In the genomic region with DNA sequence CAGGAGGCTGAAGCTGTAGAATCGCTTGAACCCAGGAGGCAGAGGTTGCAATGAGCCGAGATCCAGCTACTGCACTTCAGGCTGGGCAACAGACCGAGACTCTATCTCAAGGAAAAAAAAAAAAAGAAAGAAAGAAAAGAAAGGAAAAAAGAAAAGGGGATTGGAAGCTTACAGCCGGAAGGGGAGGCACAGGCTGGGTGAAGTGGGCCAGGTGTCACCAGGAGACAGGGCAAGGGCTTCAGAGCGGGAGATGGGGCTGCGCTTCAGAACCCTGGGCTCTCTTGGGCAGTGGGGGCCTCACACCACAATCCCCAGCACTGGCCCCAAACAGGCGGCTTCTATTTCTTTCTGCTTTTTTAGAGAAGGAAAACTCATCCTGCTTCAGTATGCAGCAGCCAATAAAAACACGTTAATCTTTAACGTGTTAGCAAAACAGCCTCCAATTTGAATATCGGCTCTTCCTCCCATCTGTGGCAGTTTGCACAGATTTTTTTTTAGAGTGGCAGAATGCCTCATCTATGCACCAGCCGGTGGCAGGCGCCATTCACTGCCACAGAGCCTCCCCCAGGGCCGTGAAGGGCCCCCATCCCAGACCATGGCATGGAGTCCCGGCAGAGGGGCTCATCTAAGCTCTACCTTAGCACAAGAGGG, we compare ENCODE assay signal across 16 cellular contexts. TPM values are rescaled to one million over a fixed set of nuclear protein-coding genes. Genes with fewer than 3 reads are reported as not detected.
DNase-seq lines count a peak whose midpoint lies in the region; ATAC-seq and TF ChIP-seq lines count a peak whose summit lies in the region.
"Had no signal": no experiment of that assay in that cellular context is flagged by ENCODE, and none has a peak within 500 bp of the region (broad histone marks: within the 10 kb centered on the region; RNA-seq: fewer than 3 reads in every experiment).

No MANE protein-coding gene starts in this region.

- H3K4me1 Mint-ChIP-seq in brain: peaks cover 4% of the 10 kb centered on the region
- no peaks in the 10 kb centered on the region for H3K4me1 Mint-ChIP-seq in endothelial cell (ENCODE audit: unreplicated experiment)

- H3K27me3 Mint-ChIP-seq in brain (peaks cover 9% of the 10 kb centered on the region), endothelial cell (ENCODE audit: unreplicated experiment) (no peaks in the 10 kb centered on the region)

- H3K9me3 ChIP-seq in mucosa of descending colon: no peaks in the 10 kb centered on the region
- H3K9me3 ChIP-seq: BLaER1 treated with 17β-estradiol and CSF1 and Interleukin-3, amounts not matched to agents 10 nM and 100 nM; HAP-1 had no signal

- H3K36me3 Mint-ChIP-seq in brain (no peaks in the 10 kb centered on the region), endothelial cell (ENCODE audit: low read depth, unreplicated experiment) (no peaks in the 10 kb centered on the region)

- H3K27ac Mint-ChIP-seq in brain: peak overlapping the region in 2 of 5 experiments; percentile 9 to 46
- H3K27ac Mint-ChIP-seq in endothelial cell (ENCODE audit: unreplicated experiment): no peak overlapping the region

- no peaks in the 10 kb centered on the region for H3K36me3 ChIP-seq in mucosa of descending colon (ENCODE audit: low read depth)
- H3K36me3 ChIP-seq: BLaER1 treated with 17β-estradiol and CSF1 and Interleukin-3, amounts not matched to agents 10 nM and 100 nM; HAP-1 had no signal

- DNase-seq in DMS 273 (lab: John Stamatoyannopoulos, UW; ENCODE audit: unreplicated experiment) (peak; percentile 47), DMS 273 treated with DMSO at 0.1 percent for 48 hours (lab: John Stamatoyannopoulos, UW) (no peak), mucosa of descending colon (peak in 2 of 3 donors; percentile 23 to 49), superior temporal gyrus (ENCODE audit: extremely low spot score) (peak; percentile 17), DMS53 treated with DMSO at 0.1 percent for 48 hours (lab: John Stamatoyannopoulos, UW; ENCODE audit: unreplicated experiment) (no peak), NCI-H345 (lab: John Stamatoyannopoulos, UW) (no peak), endothelial cell (ENCODE audit: low spot score) (no peak)
- DNase-seq: 8988T, DMS53, IMR-90, NCI-H1417 treated with DMSO at 0.1 percent for 48 hours, NCI-H2029 had no signal

- H3K4me3 Mint-ChIP-seq in brain: peak overlapping the region in 3 of 5 experiments; percentile 28 to 55 (median 48)
- no peak overlapping the region for H3K4me3 Mint-ChIP-seq in endothelial cell (ENCODE audit: unreplicated experiment)

- H3K4me1 ChIP-seq in mucosa of descending colon (ENCODE audit: low read depth): no peaks in the 10 kb centered on the region

- TF ChIP-seq CTCF in brain (conservative IDR thresholded peaks at IDR 0.05) (no peak), mucosa of descending colon (IDR thresholded peaks at IDR 0.05) (no peak), endothelial cell (IDR thresholded peaks at IDR 0.05; ENCODE audit: unreplicated experiment) (no peak)

- H3K9me3 Mint-ChIP-seq in brain (peaks cover 0 to 3% (median 0%) of the 10 kb centered on the region in 5 experiments), endothelial cell (ENCODE audit: unreplicated experiment) (no peaks in the 10 kb centered on the region)

- no peak overlapping the region for H3K4me3 ChIP-seq in mucosa of descending colon
- H3K4me3 ChIP-seq: BLaER1 treated with 17β-estradiol and CSF1 and Interleukin-3, amounts not matched to agents 10 nM and 100 nM; HAP-1; SK-N-MC had no signal

- intact Hi-C loops in mucosa of descending colon (cut with DNase I, micrococcal nuclease): loop anchor here (10.0 kb wide), 1 partner anchor 113 kb away; no protein-coding TSS in a partner anchor

- ATAC-seq in mucosa of descending colon: peak; percentile 60

RNA-seq across cellular contexts. Expression of gene C19orf12, which starts 46.6 kb away (rescaled TPM):
- polyA plus RNA-seq in brain (ENCODE audit: insufficient read depth, low read depth, low replicate concordance): 34.1 TPM
- 10 to 100 TPM; 17.0 to 26.6 (median 18.4) TPM for total RNA-seq in mucosa of descending colon
- total RNA-seq in endothelial cell (ENCODE audit: unreplicated experiment): 6.1 TPM

RNA-seq across cellular contexts. Expression of gene CCNE1, which starts 50.1 kb away (rescaled TPM):
- polyA plus RNA-seq in brain (ENCODE audit: insufficient read depth, low read depth, low replicate concordance): 21.1 TPM
- total RNA-seq in mucosa of descending colon: 1 to 10 TPM; 4.0 to 7.1 (median 4.4) TPM
- 2.3 TPM for total RNA-seq in endothelial cell (ENCODE audit: unreplicated experiment)

Comparison
In these comparisons a context has a peak if more than half of its experiments do, and no peak if none do; other contexts are left out.
1. DNase-seq: peak in DMS 273 (single experiment), mucosa of descending colon (2 of 3) and superior temporal gyrus (single experiment); none in DMS 273 treated with DMSO at 0.1 percent for 48 hours (single experiment), DMS53 treated with DMSO at 0.1 percent for 48 hours (single experiment), NCI-H345 (single experiment) and endothelial cell (single experiment).